ENCODE assay signal across 8 cellular contexts in genomic region chr1:147243228-147243685, GRCh38. TPM values are rescaled to one million over a fixed set of nuclear protein-coding genes. Genes with fewer than 3 reads are reported as not detected.
A peak's percentile ranks its signal among the peaks of the same experiment; 100 is the strongest.
DNase-seq lines count a peak whose midpoint lies in the region; ATAC-seq, FAIRE-seq and TF ChIP-seq lines count a peak whose summit lies in the region.

No MANE protein-coding gene starts in this region.

- H3K27me3 ChIP-seq in BE2C: no peaks in the 10 kb centered on the region

- TF ChIP-seq POLR2A in lower leg skin (IDR thresholded peaks at IDR 0.05): no peak

- intact Hi-C loops in lower leg skin (cut with DNase I; ENCODE audit: low total_unique reads): loop anchor here (5.0 kb wide), 1 partner anchor 71 kb away; the partner anchor contains the start of gene PRKAB2

- H3K9me3 ChIP-seq in BE2C: no peaks in the 10 kb centered on the region

- DNase-seq in BE2C: peak; percentile 45
- peak; percentile 39 for DNase-seq in RCC 7860 (ENCODE audit: low spot score)
- DNase-seq in coronary artery (ENCODE audit: low spot score): peak; percentile 77
- peak; percentile 21 to 86 for DNase-seq in lower leg skin (ENCODE audit: low spot score in 2 of 2)
- DNase-seq in stimulated activated naive CD8-positive, alpha-beta T cell treated with anti-CD3 and anti-CD28 coated beads, Interleukin-15, amount 100 ng/mL, for 72 hours: no peak
- DNase-seq in occipital lobe (lab: John Stamatoyannopoulos, UW): no peak

- 0 to 1% methylated on average over 30 of the region's 30 CpGs for WGBS in lower leg skin, 2 donors

- H3K4me3 ChIP-seq in BE2C (ENCODE audit: low read depth, low read length): peak overlapping the region; percentile 98
- H3K4me3 ChIP-seq in coronary artery: peak overlapping the region; percentile 83
- peak overlapping the region; percentile 80 for H3K4me3 ChIP-seq in lower leg skin (ENCODE audit: low read depth, poor library complexity, severe bottlenecking)

- TF ChIP-seq CTCF in BE2C (IDR thresholded peaks at IDR 0.05; ENCODE audit: low read depth, low read length) (no peak), coronary artery (IDR thresholded peaks at IDR 0.05) (no peak), lower leg skin (IDR thresholded peaks at IDR 0.05) (no peak)

- H3K4me1 ChIP-seq in BE2C: no peaks in the 10 kb centered on the region

- H3K4me1 Mint-ChIP-seq in stimulated activated naive CD8-positive, alpha-beta T cell treated with anti-CD3 and anti-CD28 coated beads, Interleukin-15, amount 100 ng/mL, for 72 hours: peaks cover 48% of the 10 kb centered on the region

- peak overlapping the region; percentile 68 to 89 for H3K27ac Mint-ChIP-seq in stimulated activated naive CD8-positive, alpha-beta T cell treated with anti-CD3 and anti-CD28 coated beads, Interleukin-15, amount 100 ng/mL, for 72 hours

- H3K36me3 ChIP-seq in BE2C: no peaks in the 10 kb centered on the region

- peak overlapping the region; percentile 93 for H3K27ac ChIP-seq in coronary artery

- no peaks in the 10 kb centered on the region for H3K9me3 Mint-ChIP-seq in stimulated activated naive CD8-positive, alpha-beta T cell treated with anti-CD3 and anti-CD28 coated beads, Interleukin-15, amount 100 ng/mL, for 72 hours

- no peak for FAIRE-seq in RCC 7860 (lab: Jason Lieb, UNC)

- peak overlapping the region; percentile 69 to 93 for H3K4me3 Mint-ChIP-seq in stimulated activated naive CD8-positive, alpha-beta T cell treated with anti-CD3 and anti-CD28 coated beads, Interleukin-15, amount 100 ng/mL, for 72 hours

- peaks cover 14% of the 10 kb centered on the region for H3K27me3 Mint-ChIP-seq in stimulated activated naive CD8-positive, alpha-beta T cell treated with anti-CD3 and anti-CD28 coated beads, Interleukin-15, amount 100 ng/mL, for 72 hours

- ATAC-seq in GM18870 (IDR thresholded peaks at IDR 0.05; ENCODE audit: unreplicated experiment) (peak; percentile 19), HG03280 (IDR thresholded peaks at IDR 0.05; ENCODE audit: unreplicated experiment) (peak; percentile 18)
- peak; percentile 14 for ATAC-seq in stimulated activated naive CD8-positive, alpha-beta T cell treated with anti-CD3 and anti-CD28 coated beads, Interleukin-15, amount 100 ng/mL, for 72 hours

RNA-seq across cellular contexts. Expression of gene CHD1L, which starts 0.8 kb away (rescaled TPM):
- polyA plus RNA-seq in BE2C (2012; ENCODE audit: insufficient read depth, insufficient read length, low read depth): 21.5 TPM
- total RNA-seq in lower leg skin (10 to 100 TPM; 12.7 to 20.6 (median 16.9) TPM), occipital lobe (11.5 TPM)

RNA-seq across cellular contexts. Expression of gene FMO5, which starts 18.1 kb away (rescaled TPM):
- polyA plus RNA-seq in BE2C (2012; ENCODE audit: insufficient read depth, insufficient read length, low read depth): 0.57 TPM
- total RNA-seq in lower leg skin (10 to 100 TPM; 17.2 to 41.9 (median 27.4) TPM), occipital lobe (0.62 TPM)

Comparison
In these comparisons a context has a peak if more than half of its experiments do, and no peak if none do; other contexts are left out.
1. DNase-seq: peak in BE2C (single experiment), RCC 7860 (single experiment), coronary artery (single experiment) and lower leg skin (2 of 2); none in stimulated activated naive CD8-positive, alpha-beta T cell treated with anti-CD3 and anti-CD28 coated beads, Interleukin-15, amount 100 ng/mL, for 72 hours (0 of 2) and occipital lobe (single experiment).
2. RNA of gene FMO5, which starts 18.1 kb away (total RNA-seq): 17.2 to 41.9 TPM in lower leg skin; 0.62 TPM in occipital lobe (single experiment); every median in the first group is over 10 times any median in the second.
3. Peak in every context shown above with its lines, with median percentiles within 50 percentile points of each other: H3K4me3 ChIP-seq and ATAC-seq.